20 cellular contexts compared by ENCODE assay signal in genomic region chr18:48836231-48836805, GRCh38.
A peak's percentile ranks its signal among the peaks of the same experiment; 100 is the strongest.
DNase-seq lines count a peak whose midpoint lies in the region; ATAC-seq and TF ChIP-seq lines count a peak whose summit lies in the region.
"Had no signal": no experiment of that assay in that cellular context is flagged by ENCODE, and none has a peak within 500 bp of the region (broad histone marks: within the 10 kb centered on the region; RNA-seq: fewer than 3 reads in every experiment).

No MANE protein-coding gene starts in this region.

- peak overlapping the region in 2 of 8 donors; percentile 25 to 39 for H3K4me3 Mint-ChIP-seq in CD4-positive, alpha-beta memory T cell
- H3K4me3 Mint-ChIP-seq: activated CD8-positive, alpha-beta memory T cell treated with anti-CD3 and anti-CD28 coated beads, Interleukin-2, amount 10 ng/mL, durations not matched to agents 7 days and 5 days; brain had no signal

- no peaks in the 10 kb centered on the region for H3K9me3 Mint-ChIP-seq in CD4-positive, alpha-beta memory T cell
- H3K9me3 Mint-ChIP-seq: brain had no signal

- no peak overlapping the region for H2BK12ac ChIP-seq in neuronal stem cell (ENCODE audit: low read length)

- POLR2A ChIA-PET in CD4-positive, alpha-beta memory T cell (lab: Charles Lee; ENCODE audit: partially characterized antibody), result interaction anchor here (0.5 to 8.1 kb wide), 5 partner anchors 8 to 114 kb away, joined by 3 to 101 read pairs (median 17); partner anchors contain the start of gene SMAD7

- H3K36me3 Mint-ChIP-seq in CD4-positive, alpha-beta memory T cell, result peaks cover 0 to 1% of the 10 kb centered on the region in 2 donors
- H3K36me3 Mint-ChIP-seq: activated CD8-positive, alpha-beta memory T cell treated with anti-CD3 and anti-CD28 coated beads, Interleukin-2, amount 10 ng/mL, durations not matched to agents 7 days and 5 days had no signal

- intact Hi-C loops in CD4-positive, alpha-beta memory T cell (cut with micrococcal nuclease), result no loop called here
- intact Hi-C loops in ascending aorta (cut with DNase I), result no loop called here

- H3K4me2 ChIP-seq in BLaER1 (peak overlapping the region; percentile 94), neuronal stem cell (ENCODE audit: insufficient read depth, low read length, poor library complexity, severe bottlenecking) (no peak overlapping the region)

- peak overlapping the region; percentile 43 for H2BK5ac ChIP-seq in neuronal stem cell (ENCODE audit: low read length)

- no peak overlapping the region for H4K8ac ChIP-seq in neuronal stem cell (ENCODE audit: low read depth, low read length)

- H3K36me3 ChIP-seq in BLaER1, result no peaks in the 10 kb centered on the region
- no peaks in the 10 kb centered on the region for H3K36me3 ChIP-seq in CD4-positive, alpha-beta memory T cell (ENCODE audit: insufficient read depth, low read length)
- no peaks in the 10 kb centered on the region for H3K36me3 ChIP-seq in ascending aorta
- no peaks in the 10 kb centered on the region for H3K36me3 ChIP-seq in neuronal stem cell (replicated peaks in 1 of 2; ENCODE audit: control insufficient read depth in 2 of 2, insufficient read depth in 2 of 2, low read length in 2 of 2)
- H3K36me3 ChIP-seq: gastrocnemius medialis, left lung, uterus had no signal

- H4K20me1 ChIP-seq in BLaER1, result no peaks in the 10 kb centered on the region

- no peaks in the 10 kb centered on the region for H3K79me1 ChIP-seq in neuronal stem cell (ENCODE audit: low read depth, low read length)

- H3K9me3 ChIP-seq in BLaER1 (no peaks in the 10 kb centered on the region), ascending aorta (no peaks in the 10 kb centered on the region), neuronal stem cell (replicated peaks in 1 of 2; ENCODE audit: control insufficient read depth in 2 of 2, insufficient read depth in 1 of 2, low read depth in 1 of 2, low read length in 2 of 2) (no peaks in the 10 kb centered on the region)
- H3K9me3 ChIP-seq in CD4-positive, alpha-beta memory T cell (ENCODE audit: control insufficient read depth in 1 of 2, low read length in 2 of 2), result no peaks in the 10 kb centered on the region
- H3K9me3 ChIP-seq: gastrocnemius medialis, left lung, right lobe of liver, uterus had no signal

- H3K9ac ChIP-seq in BLaER1 (no peak overlapping the region), neuronal stem cell (ENCODE audit: low read depth, low read length, poor library complexity) (peak overlapping the region; percentile 24)

- H3K4me3 ChIP-seq in BLaER1 (no peak overlapping the region), ascending aorta (no peak overlapping the region), neuronal stem cell (ENCODE audit: low read length in 2 of 2) (no peak overlapping the region)
- H3K4me3 ChIP-seq in CD4-positive, alpha-beta memory T cell (ENCODE audit: low read length in 2 of 2), result no peak overlapping the region
- H3K4me3 ChIP-seq: gastrocnemius medialis, left lung, right lobe of liver, uterus had no signal

- peak overlapping the region; percentile 86 for H2AK5ac ChIP-seq in neuronal stem cell (ENCODE audit: low read depth, low read length)

- H3K27ac Mint-ChIP-seq in CD4-positive, alpha-beta memory T cell, result peak overlapping the region; percentile 77 to 97 (median 90)
- H3K27ac Mint-ChIP-seq: activated CD8-positive, alpha-beta memory T cell treated with anti-CD3 and anti-CD28 coated beads, Interleukin-2, amount 10 ng/mL, durations not matched to agents 7 days and 5 days had no signal

- peak overlapping the region; percentile 16 for H2BK120ac ChIP-seq in neuronal stem cell (ENCODE audit: low read depth, low read length)

- H3K4ac ChIP-seq in neuronal stem cell (ENCODE audit: low read length), result peak overlapping the region; percentile 8

- H3K27ac ChIP-seq in BLaER1 (peak overlapping the region; percentile 54; the same call in 1 of the 2 replicates), ascending aorta (peak overlapping the region; percentile 30 to 33), neuronal stem cell (replicated peaks; ENCODE audit: low read length) (no peak overlapping the region)
- peak overlapping the region; percentile 17 for H3K27ac ChIP-seq in CD4-positive, alpha-beta memory T cell (ENCODE audit: low read depth, low read length)
- H3K27ac ChIP-seq: gastrocnemius medialis, left lung, right lobe of liver, uterus had no signal

- no peak overlapping the region for H2AFZ ChIP-seq in neuronal stem cell (ENCODE audit: low read length)

- H4K91ac ChIP-seq in neuronal stem cell (ENCODE audit: low read depth, low read length, poor library complexity), result no peak overlapping the region

- peak overlapping the region; percentile 60 for H3K14ac ChIP-seq in neuronal stem cell (ENCODE audit: low read length)

- no peak for TF ChIP-seq CTCF in ascending aorta (IDR thresholded peaks at IDR 0.05)

- no peak for ATAC-seq in HG03097 (IDR thresholded peaks at IDR 0.05; ENCODE audit: low FRiP score, unreplicated experiment)
- ATAC-seq: activated CD8-positive, alpha-beta memory T cell treated with anti-CD3 and anti-CD28 coated beads, Interleukin-2, amount 10 ng/mL, durations not matched to agents 7 days and 5 days; gastrocnemius medialis; left lung; right lobe of liver; Right ventricle myocardium inferior had no signal

- CTCF ChIA-PET in CD4-positive, alpha-beta memory T cell (lab: Charles Lee; ENCODE audit: partially characterized antibody), result no interaction called here

- peaks cover 68 to 99% (median 84%) of the 10 kb centered on the region in 4 donors for H3K4me1 Mint-ChIP-seq in CD4-positive, alpha-beta memory T cell

- WGBS in neuronal stem cell (ENCODE audit: extremely low coverage in 2 of 2, insufficient read length in 2 of 2, insufficient replicate concordance in 1 of 2), 2 donors, result no CpG with 5 or more reads among the region's 4 CpGs

- H3K27me3 Mint-ChIP-seq in CD4-positive, alpha-beta memory T cell, result no peaks in the 10 kb centered on the region
- H3K27me3 Mint-ChIP-seq: activated CD8-positive, alpha-beta memory T cell treated with anti-CD3 and anti-CD28 coated beads, Interleukin-2, amount 10 ng/mL, durations not matched to agents 7 days and 5 days; brain had no signal

- no peak overlapping the region for H3K23ac ChIP-seq in neuronal stem cell (ENCODE audit: low read depth, low read length, poor library complexity)

- no peak for DNase-seq in CD4-positive, alpha-beta memory T cell
- DNase-seq in ascending aorta (ENCODE audit: low spot score in 2 of 2) (peak in 1 of 2 donors; percentile 38), neuronal stem cell (ENCODE audit: low spot score) (no peak), NCI-H146 (lab: John Stamatoyannopoulos, UW) (no peak), SHP77 treated with DMSO at 0.1 percent for 48 hours (lab: John Stamatoyannopoulos, UW) (no peak)
- DNase-seq: activated CD8-positive, alpha-beta memory T cell treated with anti-CD3 and anti-CD28 coated beads, Interleukin-2, amount 10 ng/mL, durations not matched to agents 7 days and 5 days; activated naive CD4-positive, alpha-beta T cell; cortex of kidney; gastrocnemius medialis; Karpas-422; left lung; NCI-H1092 treated with DMSO at 0.1 percent for 48 hours; NCI-H2081 treated with DMSO at 0.1 percent for 48 hours; NCI-H510A treated with DMSO at 0.1 percent for 48 hours; uterus had no signal

- peak overlapping the region; percentile 91 for H2BK15ac ChIP-seq in neuronal stem cell (ENCODE audit: low read length)

- H3K4me1 ChIP-seq in BLaER1 (peaks cover 100% of the 10 kb centered on the region), ascending aorta (peaks cover 4 to 54% of the 10 kb centered on the region in 2 donors), neuronal stem cell (ENCODE audit: control insufficient read depth in 2 of 2, insufficient read depth in 1 of 2, low read depth in 1 of 2, low read length in 2 of 2) (peaks cover 10 to 16% of the 10 kb centered on the region in 2 donors)
- H3K4me1 ChIP-seq in CD4-positive, alpha-beta memory T cell (ENCODE audit: insufficient read depth, low read length), result peaks cover 100% of the 10 kb centered on the region

- peak overlapping the region; percentile 78 for H3K18ac ChIP-seq in neuronal stem cell (ENCODE audit: low read length)

- H3K27me3 ChIP-seq in BLaER1 (no peaks in the 10 kb centered on the region), ascending aorta (no peaks in the 10 kb centered on the region), neuronal stem cell (ENCODE audit: control insufficient read depth in 3 of 3, insufficient read depth in 3 of 3, low read depth in 1 of 3, low read length in 3 of 3) (no peaks in the 10 kb centered on the region)
- no peaks in the 10 kb centered on the region for H3K27me3 ChIP-seq in CD4-positive, alpha-beta memory T cell (ENCODE audit: insufficient read depth, low read length)
- H3K27me3 ChIP-seq: gastrocnemius medialis, left lung, right lobe of liver, uterus had no signal
